ENCODE assay signal across 9 cellular contexts in genomic region chr20:45545754-45546453, GRCh38. TPM values are rescaled to one million over a fixed set of nuclear protein-coding genes. Genes with fewer than 3 reads are reported as not detected.
DNase-seq lines count a peak whose midpoint lies in the region; ATAC-seq and TF ChIP-seq lines count a peak whose summit lies in the region.
"Had no signal": no experiment of that assay in that cellular context is flagged by ENCODE, and none has a peak within 500 bp of the region (broad histone marks: within the 10 kb centered on the region; RNA-seq: fewer than 3 reads in every experiment).

No MANE protein-coding gene starts in this region.

- TF ChIP-seq CTCF in fibroblast of villous mesenchyme (IDR thresholded peaks at IDR 0.05; ENCODE audit: insufficient read depth, low read depth, low read length) (peak; percentile 57), smooth muscle cell (IDR thresholded peaks at IDR 0.05; ENCODE audit: borderline replicate concordance, insufficient read depth, poor library complexity, severe bottlenecking) (peak; percentile 52)

- no peak overlapping the region for H3K9ac ChIP-seq in NT2/D1 (ENCODE audit: insufficient read length, low read depth)
- H3K9ac ChIP-seq in smooth muscle cell (ENCODE audit: low read depth): no peak overlapping the region

- no peak overlapping the region for H3K4me3 Mint-ChIP-seq in T-helper 2 cell treated with Interferon-gamma antibody and Interleukin-4, amounts not matched to agents 5 μg/mL and 100 μg/mL, for 36 hours

- H3K9me3 ChIP-seq in NT2/D1 (ENCODE audit: insufficient read depth, low read length): no peaks in the 10 kb centered on the region
- no peaks in the 10 kb centered on the region for H3K9me3 ChIP-seq in smooth muscle cell (replicated peaks; ENCODE audit: low read depth)

- no peak overlapping the region for H3K4me2 ChIP-seq in smooth muscle cell

- no peaks in the 10 kb centered on the region for H3F3A ChIP-seq in smooth muscle cell (ENCODE audit: low read depth)

- no peaks in the 10 kb centered on the region for H3K4me1 Mint-ChIP-seq in T-helper 2 cell treated with Interferon-gamma antibody and Interleukin-4, amounts not matched to agents 5 μg/mL and 100 μg/mL, for 36 hours (ENCODE audit: low read depth)

- peaks cover 11% of the 10 kb centered on the region for H3K27me3 Mint-ChIP-seq in T-helper 2 cell treated with Interferon-gamma antibody and Interleukin-4, amounts not matched to agents 5 μg/mL and 100 μg/mL, for 36 hours (ENCODE audit: low read depth)

- WGBS in smooth muscle cell (ENCODE audit: low lambda C conversion rate): 46% methylated on average over 5 of the region's 5 CpGs

- H3K27me3 ChIP-seq in NT2/D1 (ENCODE audit: insufficient read depth, insufficient read length) (no peaks in the 10 kb centered on the region), smooth muscle cell (ENCODE audit: low read depth) (peaks cover 25% of the 10 kb centered on the region)

- no peak overlapping the region for H3K4me3 ChIP-seq in NT2/D1 (ENCODE audit: insufficient read length, low read depth)
- H3K4me3 ChIP-seq in fibroblast of villous mesenchyme (ENCODE audit: low read depth, low read length): no peak overlapping the region
- H3K4me3 ChIP-seq in smooth muscle cell: no peak overlapping the region
- H3K4me3 ChIP-seq: thoracic aorta had no signal

- ATAC-seq in GM18861 (IDR thresholded peaks at IDR 0.05; ENCODE audit: unreplicated experiment): no peak

- H3K36me3 Mint-ChIP-seq in T-helper 2 cell treated with Interferon-gamma antibody and Interleukin-4, amounts not matched to agents 5 μg/mL and 100 μg/mL, for 36 hours (ENCODE audit: low read depth): no peaks in the 10 kb centered on the region

- H4K20me1 ChIP-seq in smooth muscle cell (ENCODE audit: low read depth): no peaks in the 10 kb centered on the region

- no peak overlapping the region for H3K27ac Mint-ChIP-seq in T-helper 2 cell treated with Interferon-gamma antibody and Interleukin-4, amounts not matched to agents 5 μg/mL and 100 μg/mL, for 36 hours

- H3K4me1 ChIP-seq in NT2/D1 (ENCODE audit: insufficient read depth, insufficient read length) (no peaks in the 10 kb centered on the region), smooth muscle cell (ENCODE audit: low read depth) (no peaks in the 10 kb centered on the region)

- H3K36me3 ChIP-seq in NT2/D1 (ENCODE audit: insufficient read depth, insufficient read length, low read length) (no peaks in the 10 kb centered on the region), smooth muscle cell (ENCODE audit: low read depth) (no peaks in the 10 kb centered on the region)
- H3K36me3 ChIP-seq: thoracic aorta had no signal

- no peak overlapping the region for H3K27ac ChIP-seq in smooth muscle cell (ENCODE audit: low read depth)
- H3K27ac ChIP-seq: thoracic aorta had no signal

- H2AFZ ChIP-seq in smooth muscle cell (ENCODE audit: low read depth): no peak overlapping the region

- peak; percentile 40 for DNase-seq in NCI-H510A treated with DMSO at 0.1 percent for 48 hours (lab: John Stamatoyannopoulos, UW)
- no peak for DNase-seq in NCI-H510A (lab: John Stamatoyannopoulos, UW)
- DNase-seq in NT2/D1 (ENCODE audit: low read depth, low spot score): peak; percentile 42
- peak; percentile 51 for DNase-seq in fibroblast of villous mesenchyme (ENCODE audit: low read depth)
- no peak for DNase-seq in smooth muscle cell (lab: John Stamatoyannopoulos, UW; ENCODE audit: unreplicated experiment)
- DNase-seq in T-helper 2 cell treated with Interferon-gamma antibody and Interleukin-4, amounts not matched to agents 5 μg/mL and 100 μg/mL, for 36 hours (ENCODE audit: low spot score): no peak
- no peak for DNase-seq in stimulated activated CD8-positive, alpha-beta memory T cell treated with anti-CD3 and anti-CD28 coated beads, Interleukin-4, amount 100 ng/mL, for 48 hours

- H3K79me2 ChIP-seq in smooth muscle cell (ENCODE audit: low read depth): no peaks in the 10 kb centered on the region

- no peaks in the 10 kb centered on the region for H3K9me3 Mint-ChIP-seq in T-helper 2 cell treated with Interferon-gamma antibody and Interleukin-4, amounts not matched to agents 5 μg/mL and 100 μg/mL, for 36 hours

RNA-seq across cellular contexts. Expression of gene EPPIN, which starts 1.3 kb away (rescaled TPM):
- not detected in 2 replicates for total RNA-seq in fibroblast of villous mesenchyme
- not detected in 2 replicates for total RNA-seq in smooth muscle cell
- not detected in 2 replicates for polyA plus RNA-seq in smooth muscle cell
- total RNA-seq: thoracic aorta had no signal

RNA-seq across cellular contexts. Expression of gene WFDC6, which starts 6.6 kb away (rescaled TPM):
- total RNA-seq in fibroblast of villous mesenchyme (not detected in 2 replicates), smooth muscle cell (not detected in 2 replicates)
- not detected in 2 replicates for polyA plus RNA-seq in smooth muscle cell
- total RNA-seq: thoracic aorta had no signal

RNA-seq across cellular contexts. Expression of gene SPINT3, which starts 30.5 kb away (rescaled TPM):
- total RNA-seq in fibroblast of villous mesenchyme (not detected in 2 replicates), smooth muscle cell (not detected in 2 replicates)
- not detected in 2 replicates for polyA plus RNA-seq in smooth muscle cell
- total RNA-seq: thoracic aorta had no signal

RNA-seq across cellular contexts. Expression of gene WFDC8, which starts 33.2 kb away (rescaled TPM):
- total RNA-seq in fibroblast of villous mesenchyme: not detected in 2 replicates
- total RNA-seq in smooth muscle cell: not detected in 2 replicates
- not detected in 2 replicates for polyA plus RNA-seq in smooth muscle cell
- total RNA-seq: thoracic aorta had no signal

Comparison
In these comparisons a context has a peak if more than half of its experiments do, and no peak if none do; other contexts are left out.
1. DNase-seq: peak in NCI-H510A treated with DMSO at 0.1 percent for 48 hours (single experiment), NT2/D1 (single experiment) and fibroblast of villous mesenchyme (single experiment); none in NCI-H510A (single experiment), smooth muscle cell (single experiment), T-helper 2 cell treated with Interferon-gamma antibody and Interleukin-4, amounts not matched to agents 5 μg/mL and 100 μg/mL, for 36 hours (single experiment) and stimulated activated CD8-positive, alpha-beta memory T cell treated with anti-CD3 and anti-CD28 coated beads, Interleukin-4, amount 100 ng/mL, for 48 hours (single experiment).